ENCODE assay signal across 8 cellular contexts in genomic region chr1:202888204-202888506, GRCh38. TPM values are rescaled to one million over a fixed set of nuclear protein-coding genes. Genes with fewer than 3 reads are reported as not detected.
DNase-seq lines count a peak whose midpoint lies in the region; ATAC-seq, FAIRE-seq and TF ChIP-seq lines count a peak whose summit lies in the region.

No MANE protein-coding gene starts in this region.

- H3K4me3 ChIP-seq in keratinocyte (ENCODE audit: control insufficient read depth in 2 of 3, extremely low read depth in 1 of 3, insufficient read depth in 2 of 3, low read depth in 1 of 3, low read length in 3 of 3) (peak overlapping the region; percentile 60 to 84 (median 78)), suprapubic skin (peak overlapping the region; percentile 84)

- WGBS in suprapubic skin: 3% methylated on average over 9 of the region's 9 CpGs

- H4K20me1 ChIP-seq in keratinocyte (ENCODE audit: control insufficient read depth, extremely low read depth, insufficient read depth, low read length): no peaks in the 10 kb centered on the region

- H3K9me3 ChIP-seq in keratinocyte (ENCODE audit: control insufficient read depth, low read depth, low read length) (no peaks in the 10 kb centered on the region), suprapubic skin (no peaks in the 10 kb centered on the region)

- H3K9ac ChIP-seq in keratinocyte (ENCODE audit: control insufficient read depth, extremely low read depth, insufficient read depth, low read length): peak overlapping the region; percentile 79

- H2AFZ ChIP-seq in keratinocyte (ENCODE audit: control insufficient read depth, low read length): peak overlapping the region; percentile 93

- no peak for FAIRE-seq in keratinocyte (lab: Jason Lieb, UNC)
- no peak for FAIRE-seq in frontal cortex (lab: Jason Lieb, UNC)

- H3K27me3 Mint-ChIP-seq in activated naive CD4-positive, alpha-beta T cell treated with anti-CD3 and anti-CD28 coated beads for 36 hours (ENCODE audit: low read depth): no peaks in the 10 kb centered on the region
- no peaks in the 10 kb centered on the region for H3K27me3 Mint-ChIP-seq in activated naive CD8-positive, alpha-beta T cell treated with anti-CD3 and anti-CD28 coated beads for 36 hours

- H3K4me2 ChIP-seq in keratinocyte (ENCODE audit: control insufficient read depth, extremely low read depth, insufficient read depth, low read depth, low read length): peak overlapping the region; percentile 92

- H3K36me3 Mint-ChIP-seq in activated naive CD4-positive, alpha-beta T cell treated with anti-CD3 and anti-CD28 coated beads for 36 hours (ENCODE audit: low read depth): peaks cover 6% of the 10 kb centered on the region
- peaks cover 15% of the 10 kb centered on the region for H3K36me3 Mint-ChIP-seq in activated naive CD8-positive, alpha-beta T cell treated with anti-CD3 and anti-CD28 coated beads for 36 hours

- no peak for TF ChIP-seq EP300 in suprapubic skin (IDR thresholded peaks at IDR 0.05)

- intact Hi-C loops in activated naive CD4-positive, alpha-beta T cell treated with anti-CD3 and anti-CD28 coated beads for 36 hours (cut with micrococcal nuclease): loop anchor here (1.0 to 2.0 kb wide), 2 partner anchors 119 to 440 kb away; partner anchors contain the start of gene TMEM183A

- DNase-seq in activated naive CD4-positive, alpha-beta T cell treated with anti-CD3 and anti-CD28 coated beads for 36 hours: no peak
- no peak for DNase-seq in activated naive CD4-positive, alpha-beta T cell treated with Interleukin-2 at 50 U/mL for 16 hours
- no peak for DNase-seq in activated naive CD8-positive, alpha-beta T cell treated with anti-CD3 and anti-CD28 coated beads for 36 hours
- DNase-seq in keratinocyte (ENCODE audit: low read depth, low spot score): no peak
- no peak for DNase-seq in suprapubic skin (ENCODE audit: low spot score in 2 of 2)
- no peak for DNase-seq in frontal cortex (ENCODE audit: low spot score in 2 of 2)

- H3K9me1 ChIP-seq in keratinocyte (ENCODE audit: control insufficient read depth, extremely low read depth, insufficient read depth, low read length): no peaks in the 10 kb centered on the region

- no peak for ATAC-seq in GM21825 (IDR thresholded peaks at IDR 0.05; ENCODE audit: unreplicated experiment)
- no peak for ATAC-seq in HG02759 (IDR thresholded peaks at IDR 0.05; ENCODE audit: unreplicated experiment)

- peaks cover 3 to 13% of the 10 kb centered on the region in 2 experiments for H3K36me3 ChIP-seq in keratinocyte (ENCODE audit: control insufficient read depth in 2 of 2, extremely low read depth in 1 of 2, insufficient read depth in 2 of 2, low read length in 2 of 2)
- H3K36me3 ChIP-seq in suprapubic skin: peaks cover 24% of the 10 kb centered on the region

- H3K27me3 ChIP-seq in keratinocyte (ENCODE audit: control insufficient read depth, extremely low read depth, insufficient read depth, low read length): no peaks in the 10 kb centered on the region
- no peaks in the 10 kb centered on the region for H3K27me3 ChIP-seq in suprapubic skin

- H3K4me1 Mint-ChIP-seq in activated naive CD4-positive, alpha-beta T cell treated with anti-CD3 and anti-CD28 coated beads for 36 hours (ENCODE audit: low read depth): peaks cover 24% of the 10 kb centered on the region
- H3K4me1 Mint-ChIP-seq in activated naive CD8-positive, alpha-beta T cell treated with anti-CD3 and anti-CD28 coated beads for 36 hours: peaks cover 22% of the 10 kb centered on the region

- H3K27ac Mint-ChIP-seq in activated naive CD4-positive, alpha-beta T cell treated with anti-CD3 and anti-CD28 coated beads for 36 hours: peak overlapping the region; percentile 91
- H3K27ac Mint-ChIP-seq in activated naive CD8-positive, alpha-beta T cell treated with anti-CD3 and anti-CD28 coated beads for 36 hours: peak overlapping the region; percentile 93

- H3K9me3 Mint-ChIP-seq in activated naive CD4-positive, alpha-beta T cell treated with anti-CD3 and anti-CD28 coated beads for 36 hours: no peaks in the 10 kb centered on the region
- H3K9me3 Mint-ChIP-seq in activated naive CD8-positive, alpha-beta T cell treated with anti-CD3 and anti-CD28 coated beads for 36 hours: no peaks in the 10 kb centered on the region

- H3K4me1 ChIP-seq in keratinocyte (ENCODE audit: control insufficient read depth, extremely low read depth, insufficient read depth, low read length) (peaks cover 10% of the 10 kb centered on the region), suprapubic skin (peaks cover 19% of the 10 kb centered on the region)

- TF ChIP-seq POLR2A in suprapubic skin (IDR thresholded peaks at IDR 0.05): no peak

- TF ChIP-seq CTCF in keratinocyte (optimal IDR thresholded peaks at IDR 0.05 in 1 of 3, IDR thresholded peaks at IDR 0.05 in 1 of 3, conservative IDR thresholded peaks at IDR 0.05 in 1 of 3; ENCODE audit: extremely low read depth in 1 of 3, insufficient read depth in 2 of 3, low read length in 3 of 3): no peak
- TF ChIP-seq CTCF in suprapubic skin (IDR thresholded peaks at IDR 0.05): no peak

- dilution Hi-C loops in keratinocyte (cut with MboI; ENCODE audit: extremely low pct_ligation_motif_present, low sequenced_read_pairs): no loop called here

- CTCF ChIA-PET in activated naive CD4-positive, alpha-beta T cell treated with anti-CD3 and anti-CD28 coated beads for 36 hours (lab: Charles Lee): no interaction called here

- H3K27ac ChIP-seq in keratinocyte (ENCODE audit: control insufficient read depth, insufficient read depth, low read length) (peak overlapping the region; percentile 78), suprapubic skin (peak overlapping the region; percentile 92)

- peak overlapping the region; percentile 94 for H3K4me3 Mint-ChIP-seq in activated naive CD4-positive, alpha-beta T cell treated with anti-CD3 and anti-CD28 coated beads for 36 hours
- H3K4me3 Mint-ChIP-seq in activated naive CD8-positive, alpha-beta T cell treated with anti-CD3 and anti-CD28 coated beads for 36 hours: peak overlapping the region; percentile 93

- H3K79me2 ChIP-seq in keratinocyte (ENCODE audit: control insufficient read depth, insufficient read depth, low read length): peaks cover 32% of the 10 kb centered on the region

RNA-seq across cellular contexts. Expression of gene RABIF, which starts 0.8 kb away (rescaled TPM):
- 1 to 10 TPM; 5.9 to 6.2 TPM for total RNA-seq in activated naive CD4-positive, alpha-beta T cell treated with anti-CD3 and anti-CD28 coated beads for 36 hours
- 1 to 10 TPM; 8.4 to 9.0 TPM for total RNA-seq in activated naive CD8-positive, alpha-beta T cell treated with anti-CD3 and anti-CD28 coated beads for 36 hours
- polyA plus RNA-seq in keratinocyte: 14.8 to 17.4 TPM (median 16.6 TPM) in 3 replicates
- 2.7 TPM for polyA plus RNA-seq in keratinocyte (2011; ENCODE audit: low read depth)
- 12.0 and 20.3 TPM in 2 replicates for polyA plus RNA-seq in keratinocyte (2011; cell fraction: cytosol; rRNA removed)
- 9.9 and 10.5 TPM in 2 replicates for polyA plus RNA-seq in keratinocyte (2011; cell fraction: nucleus; rRNA removed)
- polyA plus RNA-seq in keratinocyte (2012; ENCODE audit: low replicate concordance): 8.6 and 13.0 TPM in 2 replicates
- polyA minus RNA-seq in keratinocyte: 5.1 to 11.5 TPM (median 10.9 TPM) in 3 replicates
- 6.7 TPM for polyA minus RNA-seq in keratinocyte (2011; cell fraction: cytosol; rRNA and poly(A)+ RNA removed)
- polyA minus RNA-seq in keratinocyte (2011; cell fraction: nucleus; rRNA and poly(A)+ RNA removed): 3.1 and 5.0 TPM in 2 replicates
- 10 to 100 TPM in 3 of 4 donors, 1 to 10 TPM in 1; 5.1 to 11.2 (median 10.6) TPM for total RNA-seq in suprapubic skin
- 15.5 TPM for total RNA-seq in frontal cortex

RNA-seq across cellular contexts. Expression of gene KLHL12, which starts 38.9 kb away (rescaled TPM):
- total RNA-seq in activated naive CD4-positive, alpha-beta T cell treated with anti-CD3 and anti-CD28 coated beads for 36 hours: 10 to 100 TPM; 42.5 to 42.6 TPM
- total RNA-seq in activated naive CD8-positive, alpha-beta T cell treated with anti-CD3 and anti-CD28 coated beads for 36 hours: 10 to 100 TPM; 42.6 to 44.1 TPM
- polyA plus RNA-seq in keratinocyte: 26.4 to 32.3 TPM (median 28.6 TPM) in 3 replicates
- polyA plus RNA-seq in keratinocyte (2011; ENCODE audit: low read depth): 34.5 TPM
- polyA plus RNA-seq in keratinocyte (2011; cell fraction: cytosol; rRNA removed): 17.5 and 30.2 TPM in 2 replicates
- 30.2 and 36.0 TPM in 2 replicates for polyA plus RNA-seq in keratinocyte (2011; cell fraction: nucleus; rRNA removed)
- 14.5 and 20.5 TPM in 2 replicates for polyA plus RNA-seq in keratinocyte (2012; ENCODE audit: low replicate concordance)
- 22.4 to 36.2 TPM (median 31.7 TPM) in 3 replicates for polyA minus RNA-seq in keratinocyte
- 15.5 TPM for polyA minus RNA-seq in keratinocyte (2011; cell fraction: cytosol; rRNA and poly(A)+ RNA removed)
- polyA minus RNA-seq in keratinocyte (2011; cell fraction: nucleus; rRNA and poly(A)+ RNA removed): 13.5 and 19.1 TPM in 2 replicates
- total RNA-seq in suprapubic skin: 10 to 100 TPM; 13.4 to 19.6 (median 15.1) TPM
- 43.6 TPM for total RNA-seq in frontal cortex
